Comparison of ENCODE assay signal across 8 cellular contexts in genomic region chr5:34655354-34655991, GRCh38. TPM values are rescaled to one million over a fixed set of nuclear protein-coding genes. Genes with fewer than 3 reads are reported as not detected.
DNase-seq lines count a peak whose midpoint lies in the region; ATAC-seq and TF ChIP-seq lines count a peak whose summit lies in the region.

No MANE protein-coding gene starts in this region.

- peaks cover 9% of the 10 kb centered on the region for H3K36me3 ChIP-seq in skeletal muscle satellite cell (ENCODE audit: insufficient read depth, low read length)

- H3K4me3 Mint-ChIP-seq in chondrocyte (ENCODE audit: unreplicated experiment) = peak overlapping the region; percentile 74

- H3K4me1 ChIP-seq in skeletal muscle satellite cell (ENCODE audit: control insufficient read depth, insufficient read depth, low read length) = peaks cover 40% of the 10 kb centered on the region

- no peaks in the 10 kb centered on the region for H3K27me3 ChIP-seq in skeletal muscle satellite cell (ENCODE audit: control insufficient read depth, insufficient read depth, low read length)

- peaks cover 67% of the 10 kb centered on the region for H3K4me1 Mint-ChIP-seq in chondrocyte (ENCODE audit: low read depth)

- peak overlapping the region; percentile 84 for H3K4me3 ChIP-seq in skeletal muscle satellite cell (ENCODE audit: low read length)

- H3K9me3 ChIP-seq in skeletal muscle satellite cell (replicated peaks; ENCODE audit: low read length) = no peaks in the 10 kb centered on the region

- DNase-seq in COR-L47 (lab: John Stamatoyannopoulos, UW) (peak; percentile 3), HT-29 (ENCODE audit: low spot score) (peak; percentile 86), T-helper 22 cell (ENCODE audit: low read depth) (peak; percentile 7), chondrocyte (ENCODE audit: low spot score) (no peak), islet precursor cell (peak; percentile 84)

- no peaks in the 10 kb centered on the region for H3K36me3 Mint-ChIP-seq in chondrocyte (ENCODE audit: low read depth)

- H3K9me3 Mint-ChIP-seq in chondrocyte (ENCODE audit: low read depth) = no peaks in the 10 kb centered on the region

- peak overlapping the region; percentile 90 for H3K4me2 ChIP-seq in skeletal muscle satellite cell (ENCODE audit: low read length)

- ATAC-seq in HG02571 (IDR thresholded peaks at IDR 0.05; ENCODE audit: unreplicated experiment) (no peak), HG02981 (IDR thresholded peaks at IDR 0.05; ENCODE audit: unreplicated experiment) (no peak)

- peak overlapping the region; percentile 97 for H3K9ac ChIP-seq in skeletal muscle satellite cell (ENCODE audit: low read depth, low read length)

- H3K27ac Mint-ChIP-seq in chondrocyte (ENCODE audit: unreplicated experiment) = peak overlapping the region; percentile 93

- no peak for TF ChIP-seq CTCF in chondrocyte (IDR thresholded peaks at IDR 0.05)

- H3K27me3 Mint-ChIP-seq in chondrocyte (ENCODE audit: low read depth) = no peaks in the 10 kb centered on the region

RNA-seq across cellular contexts. Expression of gene RAI14, which starts 0.7 kb away (rescaled TPM):
- total RNA-seq in HT-29 (2014; rRNA removed; shearing (Covaris generic)) = 27.2 and 36.3 TPM in 2 replicates
- 177 to 287 TPM (median 260 TPM) in 3 replicates for total RNA-seq in chondrocyte
- total RNA-seq in skeletal muscle satellite cell (2012; rRNA removed) = 150 and 176 TPM in 2 replicates
